In genomic region chr3:120274739-120275167, GRCh38 we compare ENCODE assay signal across 1 cellular context.
TF ChIP-seq lines count a peak whose summit lies in the region.

No MANE protein-coding gene starts in this region.

TF ChIP-seq in HepG2, 621 proteins besides CTCF, POLR2A, EP300 and RAD21 (continued from another document and continues in another):
- TF ChIP-seq ZXDC (CRISPR knock-in tag; IDR thresholded peaks at IDR 0.05), result no peak
- 0 out of 2 replicates have a peak, but pooled peaks have one; percentile 21 for TF ChIP-seq REPIN1 (CRISPR knock-in tag; IDR thresholded peaks at IDR 0.05; ENCODE audit: borderline replicate concordance, low read depth)
- TF ChIP-seq ZNF564 (CRISPR knock-in tag; IDR thresholded peaks at IDR 0.05), result 0 out of 2 replicates have a peak, but pooled peaks have one; percentile 32
- TF ChIP-seq ZMAT3 (CRISPR knock-in tag; conservative IDR thresholded peaks at IDR 0.05), result peak; percentile 42; the same call in 1 of the 2 replicates
- peak; percentile 81 for TF ChIP-seq RNF2 (conservative IDR thresholded peaks at IDR 0.05; ENCODE audit: low read depth)
- peak; percentile 82; the same call in 1 of the 2 replicates for TF ChIP-seq ZNF264 (CRISPR knock-in tag; IDR thresholded peaks at IDR 0.05)
- no peak for TF ChIP-seq HNRNPUL1 (IDR thresholded peaks at IDR 0.05; ENCODE audit: low read depth, low read length)
- TF ChIP-seq CENPBD1 (CRISPR knock-in tag; IDR thresholded peaks at IDR 0.05; ENCODE audit: borderline replicate concordance, low read depth), result no peak
- TF ChIP-seq MNT (IDR thresholded peaks at IDR 0.05), result peak; percentile 72
- peak; percentile 77; the same call in 1 of the 2 replicates for TF ChIP-seq PRDM10 (CRISPR knock-in tag; IDR thresholded peaks at IDR 0.05; ENCODE audit: low read depth)
- TF ChIP-seq PATZ1 (CRISPR knock-in tag; IDR thresholded peaks at IDR 0.05), result peak; percentile 39; the same call in 1 of the 2 replicates
- TF ChIP-seq ZNF251 (CRISPR knock-in tag; IDR thresholded peaks at IDR 0.05), result no peak
- TF ChIP-seq HNF1A (IDR thresholded peaks at IDR 0.05; ENCODE audit: low read depth), result peak; percentile 75; the same call in 1 of the 2 replicates
- TF ChIP-seq HNF1A (CRISPR knock-in tag; IDR thresholded peaks at IDR 0.05; ENCODE audit: borderline replicate concordance), result peak; percentile 83; the same call in 1 of the 2 replicates
- TF ChIP-seq HES4 (CRISPR knock-in tag; IDR thresholded peaks at IDR 0.05; ENCODE audit: borderline replicate concordance), result no peak
- no peak for TF ChIP-seq NFE2L1 (CRISPR knock-in tag; IDR thresholded peaks at IDR 0.05; ENCODE audit: borderline replicate concordance)
- TF ChIP-seq GZF1 (CRISPR knock-in tag; IDR thresholded peaks at IDR 0.05), result no peak
- TF ChIP-seq SOX13 (IDR thresholded peaks at IDR 0.05), result peak; percentile 92
- peak in 1 of 2 experiments; percentile 99; a peak in 2 of 4 replicates for TF ChIP-seq SOX13 (CRISPR knock-in tag; conservative IDR thresholded peaks at IDR 0.05 in 1 of 2, IDR thresholded peaks at IDR 0.05 in 1 of 2)
- 0 out of 2 replicates have a peak, but pooled peaks have one; percentile 55 for TF ChIP-seq KLF6 (CRISPR knock-in tag; IDR thresholded peaks at IDR 0.05)
- TF ChIP-seq ZNF569 (CRISPR knock-in tag; IDR thresholded peaks at IDR 0.05; ENCODE audit: borderline replicate concordance), result no peak
- TF ChIP-seq CREM (IDR thresholded peaks at IDR 0.05), result peak; percentile 43; the same call in 1 of the 2 replicates
- TF ChIP-seq CREM (CRISPR knock-in tag; IDR thresholded peaks at IDR 0.05), result no peak
- TF ChIP-seq FOXJ3 (CRISPR knock-in tag; IDR thresholded peaks at IDR 0.05; ENCODE audit: borderline replicate concordance), result peak; percentile 90; the same call in 1 of the 2 replicates
- TF ChIP-seq HMGA1 (CRISPR knock-in tag; conservative IDR thresholded peaks at IDR 0.05), result no peak
- TF ChIP-seq PHF8 (CRISPR knock-in tag; IDR thresholded peaks at IDR 0.05), result no peak
- no peak for TF ChIP-seq ZSCAN25 (CRISPR knock-in tag; IDR thresholded peaks at IDR 0.05)
- TF ChIP-seq ZNF275 (CRISPR knock-in tag; IDR thresholded peaks at IDR 0.05; ENCODE audit: borderline replicate concordance), result no peak
- no peak for TF ChIP-seq TAF1 (CRISPR knock-in tag; IDR thresholded peaks at IDR 0.05)
- peak; percentile 92 for TF ChIP-seq ZNF609 (CRISPR knock-in tag; IDR thresholded peaks at IDR 0.05; ENCODE audit: borderline replicate concordance)
- TF ChIP-seq KDM4B (CRISPR knock-in tag; IDR thresholded peaks at IDR 0.05), result no peak
- TF ChIP-seq SIN3A (IDR thresholded peaks at IDR 0.05; ENCODE audit: borderline replicate concordance, low read depth, low read length), result 0 out of 2 replicates have a peak, but pooled peaks have one; percentile 34
- TF ChIP-seq ATF6 (CRISPR knock-in tag; conservative IDR thresholded peaks at IDR 0.05), result no peak
